In genomic region chr1:153119491-153119971, GRCh38 we compare ENCODE assay signal across 1 cellular context.
TF ChIP-seq lines count a peak whose summit lies in the region.

No MANE protein-coding gene starts in this region.

TF ChIP-seq in K562, 482 proteins besides CTCF, POLR2A, EP300 and RAD21 (continues in another document):
- no peak for TF ChIP-seq ZBTB34 (CRISPR knock-in tag; IDR thresholded peaks at IDR 0.05)
- TF ChIP-seq SOX6 (IDR thresholded peaks at IDR 0.05), result peak; percentile 76
- TF ChIP-seq CTBP1 (IDR thresholded peaks at IDR 0.05; ENCODE audit: borderline replicate concordance), result peak; percentile 65
- no peak for TF ChIP-seq ZFX (CRISPR knock-in tag; IDR thresholded peaks at IDR 0.05)
- TF ChIP-seq RBM22 (IDR thresholded peaks at IDR 0.05; ENCODE audit: low read depth, low read length, poor library complexity, severe bottlenecking), result no peak
- peak; percentile 56; the same call in 1 of the 2 replicates for TF ChIP-seq TAL1 (IDR thresholded peaks at IDR 0.05)
- no peak for TF ChIP-seq FIP1L1 (IDR thresholded peaks at IDR 0.05; ENCODE audit: low read depth, low read length, poor library complexity, severe bottlenecking)
- no peak for TF ChIP-seq SP2 (IDR thresholded peaks at IDR 0.05; ENCODE audit: extremely low read depth, low read depth, low read length, poor library complexity, severe bottlenecking)
- TF ChIP-seq ZNF592 (IDR thresholded peaks at IDR 0.05), result 0 out of 2 replicates have a peak, but pooled peaks have one; percentile 64
- TF ChIP-seq PBX2 (CRISPR knock-in tag; IDR thresholded peaks at IDR 0.05; ENCODE audit: low read depth), result no peak
- TF ChIP-seq PBX2 (tag; conservative IDR thresholded peaks at IDR 0.05; ENCODE audit: low read depth), result peak; percentile 61; the same call in 1 of the 2 replicates
- TF ChIP-seq ZNF699 (CRISPR knock-in tag; IDR thresholded peaks at IDR 0.05; ENCODE audit: insufficient replicate concordance), result no peak
- peak; percentile 91 for TF ChIP-seq MEIS2 (IDR thresholded peaks at IDR 0.05; ENCODE audit: partially characterized antibody)
- no peak for TF ChIP-seq ZBTB7A (IDR thresholded peaks at IDR 0.05; ENCODE audit: borderline replicate concordance, control insufficient read depth, low read depth, low read length)
- TF ChIP-seq ZNF146 (CRISPR knock-in tag; IDR thresholded peaks at IDR 0.05; ENCODE audit: unreplicated experiment), result no peak
- no peak; the same call in 1 of the 2 replicates for TF ChIP-seq CC2D1A (IDR thresholded peaks at IDR 0.05)
- peak in 1 of 2 experiments; percentile 44; a peak in 1 of 3 replicates for TF ChIP-seq CBX3 (IDR thresholded peaks at IDR 0.05; ENCODE audit: borderline replicate concordance in 1 of 2, low read length in 2 of 2)
- peak; percentile 15; the same call in 1 of the 2 replicates for TF ChIP-seq HMBOX1 (IDR thresholded peaks at IDR 0.05)
- TF ChIP-seq SLC30A9 (CRISPR knock-in tag; IDR thresholded peaks at IDR 0.05), result no peak
- TF ChIP-seq ZNF395 (CRISPR knock-in tag; IDR thresholded peaks at IDR 0.05), result no peak
- TF ChIP-seq FOXM1 (IDR thresholded peaks at IDR 0.05; ENCODE audit: low read depth), result no peak
- TF ChIP-seq FOXM1 (CRISPR knock-in tag; IDR thresholded peaks at IDR 0.05; ENCODE audit: low read depth), result no peak
- TF ChIP-seq KDM4B (IDR thresholded peaks at IDR 0.05; ENCODE audit: borderline replicate concordance in 2 of 2, low read depth in 1 of 2), result no peak
- TF ChIP-seq NONO (IDR thresholded peaks at IDR 0.05; ENCODE audit: low read depth in 2 of 2, low read length in 1 of 2), result no peak
- TF ChIP-seq ADNP (tag; IDR thresholded peaks at IDR 0.05), result no peak
- TF ChIP-seq ZNF717 (CRISPR knock-in tag; IDR thresholded peaks at IDR 0.05), result no peak
- TF ChIP-seq RBFOX2 (IDR thresholded peaks at IDR 0.05; ENCODE audit: low read depth, low read length), result no peak
- no peak for TF ChIP-seq CHD1 (IDR thresholded peaks at IDR 0.05; ENCODE audit: low read length)
- no peak for TF ChIP-seq TCFL5 (CRISPR knock-in tag; conservative IDR thresholded peaks at IDR 0.05)
- no peak for TF ChIP-seq NFE2L1 (tag; IDR thresholded peaks at IDR 0.05; ENCODE audit: borderline replicate concordance, low read depth)
- TF ChIP-seq BACH1 (tag; IDR thresholded peaks at IDR 0.05), result no peak
- 0 out of 2 replicates have a peak, but pooled peaks have one; percentile 56 for TF ChIP-seq SMAD4 (CRISPR knock-in tag; conservative IDR thresholded peaks at IDR 0.05)
- TF ChIP-seq ARID1B (IDR thresholded peaks at IDR 0.05), result peak; percentile 72
- peak; percentile 87 for TF ChIP-seq ESRRA (IDR thresholded peaks at IDR 0.05; ENCODE audit: borderline replicate concordance, low read depth)
- TF ChIP-seq SNRNP70 (optimal IDR thresholded peaks at IDR 0.05; ENCODE audit: low read depth, low read length), result no peak
- no peak for TF ChIP-seq GTF2F1 (IDR thresholded peaks at IDR 0.05; ENCODE audit: low read depth, low read length)
- TF ChIP-seq HSF4 (CRISPR knock-in tag; IDR thresholded peaks at IDR 0.05; ENCODE audit: borderline replicate concordance), result no peak
- no peak for TF ChIP-seq ZNF512 (tag; IDR thresholded peaks at IDR 0.05)
- TF ChIP-seq PKNOX1 (IDR thresholded peaks at IDR 0.05), result peak; percentile 87
- no peak for TF ChIP-seq FOXP1 (CRISPR knock-in tag; IDR thresholded peaks at IDR 0.05)
- no peak for TF ChIP-seq KLF10 (CRISPR knock-in tag; IDR thresholded peaks at IDR 0.05)
- TF ChIP-seq TRIM24 (IDR thresholded peaks at IDR 0.05), result peak in 1 of 2 experiments; percentile 8; a peak in 1 of 4 replicates
- TF ChIP-seq TAF1 (IDR thresholded peaks at IDR 0.05; ENCODE audit: control insufficient read depth, extremely low read depth, insufficient read depth, low read length, severe bottlenecking), result no peak
- TF ChIP-seq U2AF2 (optimal IDR thresholded peaks at IDR 0.05; ENCODE audit: low read depth, low read length), result no peak
- no peak for TF ChIP-seq TEAD1 (CRISPR knock-in tag; IDR thresholded peaks at IDR 0.05)
- TF ChIP-seq FOXJ2 (tag; IDR thresholded peaks at IDR 0.05), result peak; percentile 69; the same call in 1 of the 2 replicates
- no peak for TF ChIP-seq ZNF75A (CRISPR knock-in tag; IDR thresholded peaks at IDR 0.05)
- no peak for TF ChIP-seq RBM34 (IDR thresholded peaks at IDR 0.05; ENCODE audit: borderline replicate concordance, insufficient read depth, low read length)
- peak; percentile 40; the same call in 1 of the 2 replicates for TF ChIP-seq ZEB2 (IDR thresholded peaks at IDR 0.05)
- no peak for TF ChIP-seq CBX5 (IDR thresholded peaks at IDR 0.05; ENCODE audit: borderline replicate concordance, low read depth)
- TF ChIP-seq ZKSCAN1 (IDR thresholded peaks at IDR 0.05; ENCODE audit: low read depth, low read length), result no peak
- no peak for TF ChIP-seq ZNF584 (CRISPR knock-in tag; IDR thresholded peaks at IDR 0.05; ENCODE audit: low read depth)
- TF ChIP-seq SETDB1 (IDR thresholded peaks at IDR 0.05; ENCODE audit: low read length), result no peak
- 0 out of 2 replicates have a peak, but pooled peaks have one; percentile 42 for TF ChIP-seq MTA3 (IDR thresholded peaks at IDR 0.05; ENCODE audit: borderline replicate concordance)
- TF ChIP-seq CBFA2T3 (IDR thresholded peaks at IDR 0.05), result peak; percentile 72
- TF ChIP-seq ZZZ3 (IDR thresholded peaks at IDR 0.05), result no peak
- no peak for TF ChIP-seq KLF13 (tag; IDR thresholded peaks at IDR 0.05; ENCODE audit: borderline replicate concordance, low read depth)
- TF ChIP-seq DMBX1 (CRISPR knock-in tag; IDR thresholded peaks at IDR 0.05; ENCODE audit: borderline replicate concordance), result peak; percentile 42; the same call in 1 of the 2 replicates
- 0 out of 2 replicates have a peak, but pooled peaks have one; percentile 26 for TF ChIP-seq NFRKB (IDR thresholded peaks at IDR 0.05; ENCODE audit: low read depth)
- no peak for TF ChIP-seq ILK (tag; IDR thresholded peaks at IDR 0.05; ENCODE audit: borderline replicate concordance, low read depth)
- TF ChIP-seq ZNF175 (CRISPR knock-in tag; IDR thresholded peaks at IDR 0.05; ENCODE audit: low read depth), result 0 out of 2 replicates have a peak, but pooled peaks have one; percentile 28
- no peak for TF ChIP-seq SMC3 (conservative IDR thresholded peaks at IDR 0.05; ENCODE audit: insufficient read depth, low read depth, low read length)
- no peak for TF ChIP-seq HNRNPK (IDR thresholded peaks at IDR 0.05; ENCODE audit: low read depth, low read length, poor library complexity, severe bottlenecking)
- no peak for TF ChIP-seq FOXK2 (conservative IDR thresholded peaks at IDR 0.05 in 1 of 2, IDR thresholded peaks at IDR 0.05 in 1 of 2; ENCODE audit: low read depth in 2 of 2)
